Comparison of ENCODE assay signal across 34 cellular contexts in genomic region chr21:40686526-40686925, GRCh38.
"Had no signal": no experiment of that assay in that cellular context is flagged by ENCODE, and none has a peak within 500 bp of the region (broad histone marks: within the 10 kb centered on the region; RNA-seq: fewer than 3 reads in every experiment).

No MANE protein-coding gene starts in this region.

- H3K4me3 Mint-ChIP-seq: activated B cell treated with CpG ODN at 0.5 μM for 24 hours; activated CD4-positive, alpha-beta memory T cell treated with anti-CD3 and anti-CD28 coated beads for 36 hours; activated naive CD4-positive, alpha-beta T cell treated with anti-CD3 and anti-CD28 coated beads, Interleukin-2, amount 10 ng/mL, durations not matched to agents 7 days and 5 days; activated naive CD8-positive, alpha-beta T cell; activated naive CD8-positive, alpha-beta T cell treated with anti-CD3 and anti-CD28 coated beads, Interleukin-2, amount 50 U/mL, for 24 hours; activated T-cell treated with anti-CD3 and anti-CD28 coated beads, Interleukin-2, amount 50 U/mL, for 4 hours; activated T-helper 1 cell treated with anti-CD3 and anti-CD28 coated beads, Interleukin-12 subunit alpha, Interleukin-12 subunit beta, Interleukin-2, Interleukin-4 antibody, amounts not matched to agents 30 ng/mL and 10 ng/mL and 1 ng/mL, durations not matched to agents 14 hours and 24 hours and 36 hours; T-helper 1 cell treated with Interleukin-12 subunit alpha and Interleukin-12 subunit beta and Interleukin-4 antibody, amounts not matched to agents 30 μg/mL and 1 μg/mL, for 36 hours; T-helper 2 cell treated with Interferon-gamma antibody and Interleukin-4, amounts not matched to agents 5 μg/mL and 100 μg/mL, for 36 hours had no signal

- H3K36me3 ChIP-seq: breast epithelium, Peyer's patch, SJSA1 had no signal

- ATAC-seq: activated naive CD8-positive, alpha-beta T cell treated with anti-CD3 and anti-CD28 coated beads, Interleukin-2, amount 50 U/mL, for 24 hours; activated T-cell treated with anti-CD3 and anti-CD28 coated beads, Interleukin-2, amount 50 U/mL, for 4 hours; PC-3 had no signal

- H3K9me3 ChIP-seq: breast epithelium, Peyer's patch, SJSA1, SK-N-SH had no signal

- H3K4me1 ChIP-seq: breast epithelium, Peyer's patch, SJSA1 had no signal

- H3K9me3 Mint-ChIP-seq: activated CD4-positive, alpha-beta memory T cell treated with anti-CD3 and anti-CD28 coated beads for 36 hours; T-helper 1 cell treated with Interleukin-12 subunit alpha and Interleukin-12 subunit beta and Interleukin-4 antibody, amounts not matched to agents 30 μg/mL and 1 μg/mL, for 36 hours had no signal

- H3K27me3 Mint-ChIP-seq: activated B cell treated with CpG ODN at 0.5 μM for 24 hours; activated CD4-positive, alpha-beta memory T cell treated with anti-CD3 and anti-CD28 coated beads for 36 hours; activated naive CD4-positive, alpha-beta T cell treated with anti-CD3 and anti-CD28 coated beads, Interleukin-2, amount 10 ng/mL, durations not matched to agents 7 days and 5 days; activated naive CD8-positive, alpha-beta T cell treated with anti-CD3 and anti-CD28 coated beads, Interleukin-2, amount 50 U/mL, for 24 hours had no signal

- H3K27ac ChIP-seq: breast epithelium, Peyer's patch, SJSA1 had no signal

- H3K36me3 Mint-ChIP-seq: activated CD4-positive, alpha-beta memory T cell treated with anti-CD3 and anti-CD28 coated beads for 36 hours; activated naive CD4-positive, alpha-beta T cell treated with anti-CD3 and anti-CD28 coated beads, Interleukin-2, amount 10 ng/mL, durations not matched to agents 7 days and 5 days; activated naive CD8-positive, alpha-beta T cell had no signal

- H3K27me3 ChIP-seq: breast epithelium, Peyer's patch, SJSA1 had no signal

- H3K4me3 ChIP-seq: breast epithelium, Peyer's patch, SJSA1 had no signal

- H3K27ac Mint-ChIP-seq: activated B cell treated with CpG ODN at 0.5 μM for 24 hours; activated CD4-positive, alpha-beta memory T cell treated with anti-CD3 and anti-CD28 coated beads for 36 hours; activated naive CD4-positive, alpha-beta T cell treated with anti-CD3 and anti-CD28 coated beads, Interleukin-2, amount 10 ng/mL, durations not matched to agents 7 days and 5 days; activated naive CD8-positive, alpha-beta T cell; activated naive CD8-positive, alpha-beta T cell treated with anti-CD3 and anti-CD28 coated beads, Interleukin-2, amount 50 U/mL, for 24 hours; activated T-helper 1 cell treated with anti-CD3 and anti-CD28 coated beads, Interleukin-12 subunit alpha, Interleukin-12 subunit beta, Interleukin-2, Interleukin-4 antibody, amounts not matched to agents 30 ng/mL and 10 ng/mL and 1 ng/mL, durations not matched to agents 14 hours and 24 hours and 36 hours; T-helper 1 cell treated with Interleukin-12 subunit alpha and Interleukin-12 subunit beta and Interleukin-4 antibody, amounts not matched to agents 30 μg/mL and 1 μg/mL, for 36 hours; T-helper 2 cell treated with Interferon-gamma antibody and Interleukin-4, amounts not matched to agents 5 μg/mL and 100 μg/mL, for 36 hours had no signal

- DNase-seq: activated B cell treated with CpG ODN at 0.5 μM for 24 hours; activated CD4-positive, alpha-beta memory T cell treated with anti-CD3 and anti-CD28 coated beads for 36 hours; activated CD4-positive, alpha-beta T cell treated with anti-CD3 and anti-CD28 coated beads for 4 hours; activated CD4-positive, alpha-beta T cell treated with anti-CD3 and anti-CD28 coated beads, Interleukin-2, amount 50 U/mL, for 1 hour; activated CD4-positive, CD25-positive, alpha-beta regulatory T cell treated with anti-CD3 and anti-CD28 coated beads, Interleukin-2, amount 50 U/mL, for 72 hours; activated CD8-positive, alpha-beta memory T cell treated with anti-CD3 and anti-CD28 coated beads, Interleukin-2, amount 50 U/mL, for 4 hours; activated naive CD4-positive, alpha-beta T cell treated with anti-CD3 and anti-CD28 coated beads, Interleukin-2, amount 10 ng/mL, durations not matched to agents 7 days and 5 days; activated naive CD8-positive, alpha-beta T cell treated with anti-CD3 and anti-CD28 coated beads, Interleukin-2, amount 50 U/mL, for 24 hours; activated T-cell treated with anti-CD3 and anti-CD28 coated beads for 4 hours; activated T-cell treated with anti-CD3 and anti-CD28 coated beads, Interleukin-2, amount 50 U/mL, for 4 hours; amniotic stem cell; aorta; Karpas-422; KBM-7; NCI-H1105; NCI-H1417 treated with DMSO at 0.1 percent for 48 hours; NCI-H187 treated with DMSO at 0.1 percent for 48 hours; NCI-H2081; NCI-H2171 treated with DMSO at 0.1 percent for 48 hours; NCI-H446; NCI-H510A treated with DMSO at 0.1 percent for 48 hours; NCI-H526 treated with DMSO at 0.1 percent for 48 hours; NK-92 treated with Interleukin-12 subunit alpha and Interleukin-12 subunit beta, amount 100 ng/mL, for 24 hours; PC-3; Peyer's patch; RPMI8226; SHP77 treated with DMSO at 0.1 percent for 48 hours; SK-N-SH had no signal

- H3K4me1 Mint-ChIP-seq: activated B cell treated with CpG ODN at 0.5 μM for 24 hours; activated naive CD4-positive, alpha-beta T cell treated with anti-CD3 and anti-CD28 coated beads, Interleukin-2, amount 10 ng/mL, durations not matched to agents 7 days and 5 days; activated naive CD8-positive, alpha-beta T cell treated with anti-CD3 and anti-CD28 coated beads, Interleukin-2, amount 50 U/mL, for 24 hours had no signal

- H3K4me2 ChIP-seq: SK-N-SH had no signal

- H3K9ac ChIP-seq: SK-N-SH had no signal
